ENCODE assay signal across 12 cellular contexts in genomic region chr2:48312126-48312525, GRCh38. TPM values are rescaled to one million over a fixed set of nuclear protein-coding genes. Genes with fewer than 3 reads are reported as not detected.
DNase-seq lines count a peak whose midpoint lies in the region; ATAC-seq and TF ChIP-seq lines count a peak whose summit lies in the region.
"Had no signal": no experiment of that assay in that cellular context is flagged by ENCODE, and none has a peak within 500 bp of the region (broad histone marks: within the 10 kb centered on the region; RNA-seq: fewer than 3 reads in every experiment).

No MANE protein-coding gene starts in this region.

- peak; percentile 84 for DNase-seq in MCF 10A (ENCODE audit: unreplicated experiment)
- no peak for DNase-seq in breast epithelium (ENCODE audit: low spot score in 2 of 2)
- DNase-seq in activated B cell treated with CpG ODN at 0.5 μM for 24 hours, result no peak
- peak; percentile 98 to 99 for DNase-seq in foreskin keratinocyte
- DNase-seq in stimulated activated effector memory CD8-positive, alpha-beta T cell treated with anti-CD3 and anti-CD28 coated beads, Interleukin-12 subunit alpha, Interleukin-12 subunit beta, amount 100 ng/mL, for 72 hours (ENCODE audit: low spot score in 2 of 2), result no peak
- DNase-seq in effector memory CD4-positive, alpha-beta T cell, result no peak
- DNase-seq in adrenal gland, result no peak
- DNase-seq in NCI-H1417 treated with DMSO at 0.1 percent for 48 hours (lab: John Stamatoyannopoulos, UW), result no peak
- DNase-seq: NCI-H1694, NCI-H524 treated with DMSO at 0.1 percent for 48 hours, T-helper 9 cell had no signal

- H3K4me3 ChIP-seq in breast epithelium, result no peak overlapping the region
- no peak overlapping the region for H3K4me3 ChIP-seq in effector memory CD4-positive, alpha-beta T cell (ENCODE audit: insufficient read depth, low read depth, low read length, poor library complexity, severe bottlenecking)
- H3K4me3 ChIP-seq in adrenal gland, result no peak overlapping the region

- ATAC-seq in activated B cell treated with CpG ODN at 0.5 μM for 24 hours (ENCODE audit: low read depth), result no peak
- peak; percentile 72 for ATAC-seq in foreskin keratinocyte
- no peak for ATAC-seq in stimulated activated effector memory CD8-positive, alpha-beta T cell treated with anti-CD3 and anti-CD28 coated beads, Interleukin-12 subunit alpha, Interleukin-12 subunit beta, amount 100 ng/mL, for 72 hours
- ATAC-seq: activated naive CD4-positive, alpha-beta T cell treated with anti-CD3 and anti-CD28 coated beads, Interleukin-2, amount 50 U/mL, for 72 hours had no signal

- no peaks in the 10 kb centered on the region for H3K27me3 ChIP-seq in breast epithelium
- no peaks in the 10 kb centered on the region for H3K27me3 ChIP-seq in foreskin keratinocyte
- H3K27me3 ChIP-seq in effector memory CD4-positive, alpha-beta T cell (replicated peaks; ENCODE audit: control insufficient read depth, insufficient read depth, low read length, poor library complexity, severe bottlenecking), result no peaks in the 10 kb centered on the region
- no peaks in the 10 kb centered on the region for H3K27me3 ChIP-seq in adrenal gland

- intact Hi-C loops in MCF 10A (cut with micrococcal nuclease), result no loop called here
- intact Hi-C loops in breast epithelium (cut with DNase I; ENCODE audit: low total_unique reads), result no loop called here
- intact Hi-C loops in activated B cell treated with CpG ODN at 0.5 μM for 24 hours (cut with micrococcal nuclease), result no loop called here
- intact Hi-C loops in adrenal gland (cut with DNase I), result no loop called here

- H3K27me3 Mint-ChIP-seq in MCF 10A (ENCODE audit: insufficient read depth, unreplicated experiment) (no peaks in the 10 kb centered on the region), activated B cell treated with CpG ODN at 0.5 μM for 24 hours (no peaks in the 10 kb centered on the region)

- H3K27ac ChIP-seq in breast epithelium (peak overlapping the region in 1 of 2 donors; percentile 4), foreskin keratinocyte (peak overlapping the region; percentile 86), adrenal gland (no peak overlapping the region)
- H3K27ac ChIP-seq in effector memory CD4-positive, alpha-beta T cell (ENCODE audit: insufficient read depth, low read length, poor library complexity, severe bottlenecking), result no peak overlapping the region

- WGBS in adrenal gland, 4 donors, result 35 to 69% (median 46%) methylated on average over 2 of the region's 2 CpGs

- TF ChIP-seq CTCF in MCF 10A (IDR thresholded peaks at IDR 0.05; ENCODE audit: unreplicated experiment) (no peak), breast epithelium (IDR thresholded peaks at IDR 0.05) (no peak), activated B cell treated with CpG ODN at 0.5 μM for 24 hours (IDR thresholded peaks at IDR 0.05) (no peak), foreskin keratinocyte (conservative IDR thresholded peaks at IDR 0.05) (peak; percentile 40), adrenal gland (IDR thresholded peaks at IDR 0.05) (no peak)

- H3K36me3 Mint-ChIP-seq in MCF 10A (ENCODE audit: insufficient read depth, unreplicated experiment) (peaks cover 4% of the 10 kb centered on the region), activated B cell treated with CpG ODN at 0.5 μM for 24 hours (ENCODE audit: low read depth) (peaks cover 26% of the 10 kb centered on the region)
- peaks cover 36% of the 10 kb centered on the region for H3K36me3 Mint-ChIP-seq in stimulated activated effector memory CD8-positive, alpha-beta T cell treated with anti-CD3 and anti-CD28 coated beads, Interleukin-12 subunit alpha, Interleukin-12 subunit beta, amount 100 ng/mL, for 72 hours

- no peaks in the 10 kb centered on the region for H3K36me3 ChIP-seq in breast epithelium
- no peaks in the 10 kb centered on the region for H3K36me3 ChIP-seq in effector memory CD4-positive, alpha-beta T cell (ENCODE audit: control insufficient read depth, insufficient read depth, low read length)
- H3K36me3 ChIP-seq in adrenal gland (replicated peaks in 1 of 2), result no peaks in the 10 kb centered on the region

- H3K4me1 ChIP-seq in breast epithelium (no peaks in the 10 kb centered on the region), foreskin keratinocyte (peaks cover 12% of the 10 kb centered on the region), adrenal gland (replicated peaks in 1 of 2) (peaks cover 0 to 10% of the 10 kb centered on the region in 2 donors)
- H3K4me1 ChIP-seq in effector memory CD4-positive, alpha-beta T cell (ENCODE audit: control insufficient read depth, insufficient read depth, low read length, poor library complexity, severe bottlenecking), result peaks cover 6% of the 10 kb centered on the region

- POLR2A ChIA-PET in MCF 10A (lab: Yijun Ruan, JAX), result interaction anchor here (0.7 to 1.5 kb wide), 7 partner anchors 29 to 409 kb away, joined by 3 to 7 read pairs (median 3); no protein-coding TSS in a partner anchor
- POLR2A ChIA-PET in activated B cell treated with CpG ODN at 0.5 μM for 24 hours (lab: Charles Lee), result no interaction called here

- CTCF ChIA-PET in MCF 10A (lab: Yijun Ruan, JAX) (interaction anchor here (0.5 kb wide), 1 partner anchor 94 kb away, joined by 3 read pairs; no protein-coding TSS in a partner anchor), activated B cell treated with CpG ODN at 0.5 μM for 24 hours (lab: Charles Lee) (no interaction called here)

- no peak overlapping the region for H3K4me3 Mint-ChIP-seq in MCF 10A (ENCODE audit: unreplicated experiment)
- H3K4me3 Mint-ChIP-seq in activated B cell treated with CpG ODN at 0.5 μM for 24 hours, result no peak overlapping the region
- no peak overlapping the region for H3K4me3 Mint-ChIP-seq in stimulated activated effector memory CD8-positive, alpha-beta T cell treated with anti-CD3 and anti-CD28 coated beads, Interleukin-12 subunit alpha, Interleukin-12 subunit beta, amount 100 ng/mL, for 72 hours

- peaks cover 8% of the 10 kb centered on the region for H3K9me3 Mint-ChIP-seq in MCF 10A (ENCODE audit: unreplicated experiment)
- peaks cover 7% of the 10 kb centered on the region for H3K9me3 Mint-ChIP-seq in activated B cell treated with CpG ODN at 0.5 μM for 24 hours
- peaks cover 5% of the 10 kb centered on the region for H3K9me3 Mint-ChIP-seq in stimulated activated effector memory CD8-positive, alpha-beta T cell treated with anti-CD3 and anti-CD28 coated beads, Interleukin-12 subunit alpha, Interleukin-12 subunit beta, amount 100 ng/mL, for 72 hours

- H3K9me3 ChIP-seq in breast epithelium, result no peaks in the 10 kb centered on the region
- H3K9me3 ChIP-seq in effector memory CD4-positive, alpha-beta T cell (ENCODE audit: control insufficient read depth, low read length), result no peaks in the 10 kb centered on the region
- no peaks in the 10 kb centered on the region for H3K9me3 ChIP-seq in adrenal gland (replicated peaks in 1 of 3)

- no peak overlapping the region for H3K27ac Mint-ChIP-seq in MCF 10A (ENCODE audit: low read depth, unreplicated experiment)
- H3K27ac Mint-ChIP-seq in activated B cell treated with CpG ODN at 0.5 μM for 24 hours, result peak overlapping the region; percentile 4
- peak overlapping the region; percentile 52 for H3K27ac Mint-ChIP-seq in stimulated activated effector memory CD8-positive, alpha-beta T cell treated with anti-CD3 and anti-CD28 coated beads, Interleukin-12 subunit alpha, Interleukin-12 subunit beta, amount 100 ng/mL, for 72 hours

- H3K4me1 Mint-ChIP-seq in MCF 10A (ENCODE audit: insufficient read depth, unreplicated experiment) (peaks cover 2% of the 10 kb centered on the region), activated B cell treated with CpG ODN at 0.5 μM for 24 hours (peaks cover 26% of the 10 kb centered on the region)
- H3K4me1 Mint-ChIP-seq in stimulated activated effector memory CD8-positive, alpha-beta T cell treated with anti-CD3 and anti-CD28 coated beads, Interleukin-12 subunit alpha, Interleukin-12 subunit beta, amount 100 ng/mL, for 72 hours, result peaks cover 21% of the 10 kb centered on the region

- no TSS peak for BruUV-seq in MCF 10A (replicated peaks; lab: Mats Ljungman, UMichigan)

- TF ChIP-seq POLR2A in breast epithelium (IDR thresholded peaks at IDR 0.05) (no peak), adrenal gland (IDR thresholded peaks at IDR 0.05) (no peak)

RNA-seq across cellular contexts. Expression of gene FOXN2, which starts 2.4 kb away (rescaled TPM):
- total RNA-seq in MCF 10A (2022), result 24.4 and 29.3 TPM in 2 replicates
- total RNA-seq in breast epithelium, result 10 to 100 TPM; 25.6 to 66.2 (median 26.3) TPM
- 35.0 and 36.0 TPM in 2 replicates for total RNA-seq in activated B cell treated with CpG ODN at 0.5 μM for 24 hours
- total RNA-seq in foreskin keratinocyte, result 28.4 and 29.3 TPM in 2 replicates
- polyA plus RNA-seq in foreskin keratinocyte, result 2.8 and 4.2 TPM in 2 replicates
- total RNA-seq in adrenal gland, result 10 to 100 TPM; 10.1 to 35.9 (median 19.0) TPM
- 10 to 100 TPM in 1 of 3 donors, 1 to 10 TPM in 2; 2.3 to 11.2 (median 2.7) TPM for polyA plus RNA-seq in adrenal gland

Comparison
In these comparisons a context has a peak if more than half of its experiments do, and no peak if none do; other contexts are left out.
1. DNase-seq: peak in MCF 10A (single experiment) and foreskin keratinocyte (2 of 2); none in breast epithelium (0 of 2), activated B cell treated with CpG ODN at 0.5 μM for 24 hours (single experiment), stimulated activated effector memory CD8-positive, alpha-beta T cell treated with anti-CD3 and anti-CD28 coated beads, Interleukin-12 subunit alpha, Interleukin-12 subunit beta, amount 100 ng/mL, for 72 hours (0 of 2), effector memory CD4-positive, alpha-beta T cell (0 of 3), adrenal gland (0 of 7) and NCI-H1417 treated with DMSO at 0.1 percent for 48 hours (single experiment).